ENCODE assay signal across 8 cellular contexts in the genomic region with DNA sequence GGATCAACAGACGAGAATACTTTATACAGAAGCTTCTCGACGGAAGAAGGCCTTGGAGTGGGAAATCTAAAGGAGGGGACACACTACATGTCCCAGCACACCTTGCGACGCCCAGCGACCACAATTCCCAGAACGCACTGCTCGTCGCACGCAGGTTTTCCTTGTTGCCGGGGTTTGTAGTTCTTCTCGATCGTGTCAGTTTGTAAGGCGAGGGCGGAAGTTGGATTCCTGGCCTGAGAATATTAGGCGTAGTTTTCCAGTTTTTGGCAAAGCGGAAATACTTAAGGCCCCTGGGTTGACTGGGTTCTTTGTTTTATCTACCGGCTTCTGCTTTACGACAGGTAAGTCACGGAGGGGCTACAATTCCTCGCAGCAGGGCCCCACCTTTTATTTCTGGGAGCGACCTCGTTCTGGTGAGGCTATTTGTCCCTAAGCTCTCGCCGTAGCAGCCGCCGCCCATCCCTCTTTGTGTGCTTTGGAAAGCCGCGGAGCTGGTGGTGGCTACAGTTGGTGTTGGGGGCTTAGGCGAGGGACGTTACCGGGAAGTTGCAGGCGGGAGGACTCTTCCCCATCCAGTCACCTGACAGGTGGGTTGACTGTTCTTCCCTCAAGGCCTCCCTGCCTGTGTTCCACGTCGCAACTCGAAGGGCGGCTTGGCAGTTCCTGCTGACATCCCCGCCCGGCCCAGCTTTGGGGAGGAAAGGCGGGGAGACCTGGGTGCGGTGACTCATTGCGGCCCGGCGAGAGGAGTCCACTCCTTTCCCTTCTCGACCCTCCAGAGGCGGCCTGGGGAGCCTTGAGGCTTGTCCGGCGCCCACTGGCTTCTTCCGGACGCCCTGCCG. TPM values are rescaled to one million over a fixed set of nuclear protein-coding genes. Genes with fewer than 3 reads are reported as not detected.
DNase-seq lines count a peak whose midpoint lies in the region; ATAC-seq, FAIRE-seq and TF ChIP-seq lines count a peak whose summit lies in the region.

A gene (plus strand): TSS at position 183 of the 842 bp plus-strand sequence. CDS start 2,687 bp downstream, outside the sequence.

- WGBS in pancreas, 2 donors: 0% methylated on average over 45 to 51 of the region's 51 CpGs

- peaks cover 11% of the 10 kb centered on the region for H3K36me3 Mint-ChIP-seq in activated naive CD8-positive, alpha-beta T cell treated with anti-CD3 and anti-CD28 coated beads, Interleukin-2, amount 50 U/mL, for 24 hours (ENCODE audit: low read depth)

- intact Hi-C loops in Right ventricle myocardium superior (cut with DNase I) (no loop called here), pancreas (cut with DNase I) (no loop called here), tibial artery (cut with DNase I; ENCODE audit: low total_unique reads) (no loop called here)

- H3K4me3 ChIP-seq in GM12865 (ENCODE audit: low read depth, low read length): peak within 1 kb of the TSS; percentile 89
- H3K4me3 ChIP-seq in pancreas: peak within 1 kb of the TSS; percentile 60 to 89 (median 76)
- peak within 1 kb of the TSS; percentile 79 to 81 for H3K4me3 ChIP-seq in tibial artery

- H3K27ac Mint-ChIP-seq in activated naive CD8-positive, alpha-beta T cell treated with anti-CD3 and anti-CD28 coated beads, Interleukin-2, amount 50 U/mL, for 24 hours: peak within 1 kb of the TSS; percentile 95

- H3K4me3 Mint-ChIP-seq in activated naive CD8-positive, alpha-beta T cell treated with anti-CD3 and anti-CD28 coated beads, Interleukin-2, amount 50 U/mL, for 24 hours: peak within 1 kb of the TSS; percentile 93

- ATAC-seq in HG02642 (IDR thresholded peaks at IDR 0.05; ENCODE audit: poor library complexity, unreplicated experiment) (peak; percentile 91), Right ventricle myocardium superior (ENCODE audit: poor library complexity) (peak; percentile 99), pancreas (peak; percentile 97 to 99 (median 98))
- ATAC-seq in activated naive CD8-positive, alpha-beta T cell treated with anti-CD3 and anti-CD28 coated beads, Interleukin-2, amount 50 U/mL, for 24 hours: peak; percentile 92

- H3K4me1 ChIP-seq in pancreas (peaks cover 8 to 12% (median 10%) of the 10 kb centered on the region in 3 donors), tibial artery (peaks cover 0 to 31% (median 9%) of the 10 kb centered on the region in 4 donors)

- H3K36me3 ChIP-seq in pancreas (no peaks in the 10 kb centered on the region), tibial artery (peaks cover 3 to 11% (median 5%) of the 10 kb centered on the region in 3 donors)

- peaks cover 27% of the 10 kb centered on the region for H3K4me1 Mint-ChIP-seq in activated naive CD8-positive, alpha-beta T cell treated with anti-CD3 and anti-CD28 coated beads, Interleukin-2, amount 50 U/mL, for 24 hours

- DNase-seq in GM12865 (ENCODE audit: low read depth) (peak; percentile 94), NCI-H128 (lab: John Stamatoyannopoulos, UW; ENCODE audit: unreplicated experiment) (peak; percentile 72), SW480 (ENCODE audit: low spot score) (peak; percentile 96), Right ventricle myocardium superior (peak; percentile 94), pancreas (peak; percentile 83 to 92 (median 90)), tibial artery (peak; percentile 94 to 95)
- peak; percentile 76 for DNase-seq in activated naive CD8-positive, alpha-beta T cell treated with anti-CD3 and anti-CD28 coated beads, Interleukin-2, amount 50 U/mL, for 24 hours

- no peaks in the 10 kb centered on the region for H3K9me3 ChIP-seq in pancreas
- no peaks in the 10 kb centered on the region for H3K9me3 ChIP-seq in tibial artery

- peaks cover 3% of the 10 kb centered on the region for H3K9me3 Mint-ChIP-seq in activated naive CD8-positive, alpha-beta T cell treated with anti-CD3 and anti-CD28 coated beads, Interleukin-2, amount 50 U/mL, for 24 hours

- no peaks in the 10 kb centered on the region for H3K27me3 ChIP-seq in pancreas
- no peaks in the 10 kb centered on the region for H3K27me3 ChIP-seq in tibial artery

- TF ChIP-seq CTCF in GM12865 (IDR thresholded peaks at IDR 0.05; ENCODE audit: insufficient read depth, low read depth, low read length, missing control alignments): no peak
- TF ChIP-seq CTCF in pancreas (IDR thresholded peaks at IDR 0.05): no peak
- TF ChIP-seq CTCF in tibial artery (IDR thresholded peaks at IDR 0.05): peak in 1 of 2 experiments; percentile 20

- peak; percentile 93 for FAIRE-seq in pancreas (lab: Jason Lieb, UNC)

- peaks cover 7% of the 10 kb centered on the region for H3K27me3 Mint-ChIP-seq in activated naive CD8-positive, alpha-beta T cell treated with anti-CD3 and anti-CD28 coated beads, Interleukin-2, amount 50 U/mL, for 24 hours

- H3K27ac ChIP-seq in pancreas (peak within 1 kb of the TSS; percentile 33 to 86 (median 76)), tibial artery (peak within 1 kb of the TSS; percentile 87 to 89)

RNA-seq across cellular contexts. Expression of the gene that starts here (rescaled TPM):
- total RNA-seq in Right ventricle myocardium superior (70.0 TPM), pancreas (10 to 100 TPM; 27.8 to 59.1 (median 36.4) TPM)
- 10 to 100 TPM; 23.7 to 48.8 TPM for polyA plus RNA-seq in pancreas

Comparison
In these comparisons a context has a peak if more than half of its experiments do, and no peak if none do; other contexts are left out.
1. Peak in every context shown above with its lines: DNase-seq, ATAC-seq, H3K4me3 ChIP-seq and H3K27ac ChIP-seq.